Comparison of ENCODE assay signal across 10 cellular contexts in the genomic region with DNA sequence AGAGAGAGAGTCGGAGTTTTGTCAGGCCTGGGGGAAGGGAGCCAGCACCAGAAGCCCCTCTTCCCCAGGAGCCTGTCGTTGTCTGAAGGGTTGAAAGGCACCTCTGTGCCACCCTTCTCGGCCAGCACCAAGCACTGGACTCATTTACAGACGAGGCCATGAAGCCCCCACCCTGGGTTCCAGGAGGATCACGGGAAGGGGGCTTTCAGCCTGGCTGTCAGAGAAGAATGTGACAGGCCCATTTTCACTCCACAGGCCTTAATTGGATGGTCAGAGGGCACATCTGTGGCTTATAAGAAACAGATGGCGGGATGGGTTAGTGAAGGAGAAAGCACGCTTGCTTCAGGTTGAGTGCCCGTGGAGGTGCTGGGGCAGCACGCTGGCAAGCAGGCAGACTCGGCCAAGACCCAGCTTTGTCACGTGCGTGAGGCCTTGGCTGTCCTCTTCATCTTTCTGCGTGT.
DNase-seq lines count a peak whose midpoint lies in the region; ATAC-seq and TF ChIP-seq lines count a peak whose summit lies in the region.
"Had no signal": no experiment of that assay in that cellular context is flagged by ENCODE, and none has a peak within 500 bp of the region (broad histone marks: within the 10 kb centered on the region; RNA-seq: fewer than 3 reads in every experiment).

No MANE protein-coding gene starts in this region.

- 66 to 85% (median 76%) methylated on average over 13 of the region's 13 CpGs for WGBS in ovary, 3 donors

- ATAC-seq in HG02642 (IDR thresholded peaks at IDR 0.05; ENCODE audit: poor library complexity, unreplicated experiment) (no peak), HG03025 (IDR thresholded peaks at IDR 0.05; ENCODE audit: low FRiP score, unreplicated experiment) (no peak), GM21515 (IDR thresholded peaks at IDR 0.05; ENCODE audit: unreplicated experiment) (no peak)

- H3K27ac ChIP-seq in rectal smooth muscle tissue (ENCODE audit: low read depth, low read length) (peak overlapping the region; percentile 73), ovary (no peak overlapping the region)

- H3K36me3 ChIP-seq in rectal smooth muscle tissue (ENCODE audit: control insufficient read depth, insufficient read depth, low read length) (no peaks in the 10 kb centered on the region), ovary (no peaks in the 10 kb centered on the region)

- no peak overlapping the region for H3K9ac ChIP-seq in rectal smooth muscle tissue (ENCODE audit: low read length)

- intact Hi-C loops in ovary (cut with DNase I) = loop anchor here in 2 of 4 donors (10.0 kb wide), 3 partner anchors 60 to 270 kb away; no protein-coding TSS in a partner anchor

- TF ChIP-seq CTCF in ovary (IDR thresholded peaks at IDR 0.05) = no peak

- TF ChIP-seq EP300 in ovary (IDR thresholded peaks at IDR 0.05) = no peak

- no peak for TF ChIP-seq POLR2A in ovary (IDR thresholded peaks at IDR 0.05)

- H3K4me3 ChIP-seq in rectal smooth muscle tissue (ENCODE audit: low read length) = no peak overlapping the region
- no peak overlapping the region for H3K4me3 ChIP-seq in ovary

- H3K4me1 ChIP-seq in rectal smooth muscle tissue (ENCODE audit: control insufficient read depth, insufficient read depth, low read length) (peaks cover 60% of the 10 kb centered on the region), ovary (ENCODE audit: insufficient read depth) (peaks cover 17% of the 10 kb centered on the region)

- peak; percentile 63 for DNase-seq in DMS 273 (lab: John Stamatoyannopoulos, UW; ENCODE audit: unreplicated experiment)
- peak; percentile 76 for DNase-seq in NCI-H524 treated with DMSO at 0.1 percent for 48 hours (lab: John Stamatoyannopoulos, UW)
- DNase-seq in fibroblast of gingiva (ENCODE audit: low read depth) = peak; percentile 25
- DNase-seq in ovary = no peak
- DNase-seq: CD4-positive, alpha-beta memory T cell; NCI-H1694 treated with DMSO at 0.1 percent for 48 hours had no signal

- no peaks in the 10 kb centered on the region for H3K9me3 ChIP-seq in ovary

- H3K27me3 ChIP-seq in rectal smooth muscle tissue (ENCODE audit: control insufficient read depth, insufficient read depth, low read length) (no peaks in the 10 kb centered on the region), ovary (no peaks in the 10 kb centered on the region)

Comparison
In these comparisons a context has a peak if more than half of its experiments do, and no peak if none do; other contexts are left out.
1. DNase-seq: peak in DMS 273 (single experiment), NCI-H524 treated with DMSO at 0.1 percent for 48 hours (single experiment) and fibroblast of gingiva (single experiment); none in ovary (0 of 5).